8 cellular contexts compared by ENCODE assay signal in the genomic region with DNA sequence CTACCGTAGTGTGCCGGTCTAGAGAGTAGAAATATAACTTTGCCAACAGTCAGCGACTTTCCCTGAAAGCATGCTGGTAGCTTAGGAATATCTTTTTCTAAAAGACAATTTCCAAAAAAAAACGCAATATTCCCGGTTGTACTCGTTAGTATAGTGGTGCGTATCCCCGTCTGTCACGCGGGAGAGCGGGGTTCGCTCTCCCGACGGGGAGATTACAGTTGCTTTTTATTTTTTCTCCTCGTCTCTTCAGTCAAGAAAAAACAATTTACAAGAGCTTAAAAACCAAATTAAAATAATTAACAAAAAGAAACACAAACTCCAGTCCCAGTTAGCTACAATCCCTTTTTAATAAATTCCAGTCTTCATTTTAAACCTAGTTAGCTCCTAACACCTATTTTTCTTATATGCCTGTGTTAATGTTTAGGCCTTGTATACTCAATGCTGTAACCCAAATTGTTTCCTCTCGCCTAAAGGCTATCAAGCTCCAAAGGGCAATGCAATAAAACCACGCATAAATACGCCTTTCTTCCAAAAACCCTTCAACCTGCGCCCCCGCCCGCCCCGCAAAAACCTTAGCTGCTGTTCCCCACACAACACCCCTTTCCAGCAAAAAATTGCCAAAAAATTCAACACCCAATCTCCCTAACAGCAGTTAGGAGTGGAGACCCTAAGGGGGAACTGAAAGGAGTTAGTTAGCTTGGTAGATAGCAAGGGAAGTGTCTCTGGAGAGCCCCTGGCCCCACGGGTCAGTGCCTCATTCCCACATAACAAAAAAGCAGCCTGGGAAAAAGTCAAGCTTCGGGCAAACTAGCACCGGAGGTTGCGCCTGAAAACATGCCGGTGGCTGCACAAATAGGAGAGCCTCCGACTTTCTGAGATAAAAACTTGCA. TPM values are rescaled to one million over a fixed set of nuclear protein-coding genes. Genes with fewer than 3 reads are reported as not detected.
A peak's percentile ranks its signal among the peaks of the same experiment; 100 is the strongest.
DNase-seq lines count a peak whose midpoint lies in the region; ATAC-seq and TF ChIP-seq lines count a peak whose summit lies in the region.

No MANE protein-coding gene starts in this region.

- DNase-seq in mammary epithelial cell (no peak), mesendoderm (peak; percentile 50), psoas muscle (no peak)

- TF ChIP-seq CTCF in mammary epithelial cell (conservative IDR thresholded peaks at IDR 0.05 in 1 of 2, IDR thresholded peaks at IDR 0.05 in 1 of 2; ENCODE audit: extremely low read depth in 1 of 2, insufficient read depth in 1 of 2, low read depth in 1 of 2, low read length in 2 of 2) (no peak), psoas muscle (IDR thresholded peaks at IDR 0.05) (no peak)

- no peak overlapping the region for H2AK5ac ChIP-seq in mesendoderm (ENCODE audit: low read length)

- ATAC-seq in psoas muscle (no peak), HG03045 (IDR thresholded peaks at IDR 0.05; ENCODE audit: unreplicated experiment) (no peak), GM19463 (IDR thresholded peaks at IDR 0.05; ENCODE audit: unreplicated experiment) (no peak), GM19035 (IDR thresholded peaks at IDR 0.05; ENCODE audit: unreplicated experiment) (no peak)

- H2BK5ac ChIP-seq in mesendoderm (ENCODE audit: low read length), result no peak overlapping the region

- CTCF ChIA-PET in mammary epithelial cell (lab: Charles Lee; ENCODE audit: low non-redundant PET), result no interaction called here

- H3K27ac ChIP-seq in ACC112 (ENCODE audit: low read depth, low read length) (no peak overlapping the region), HUES6 (ENCODE audit: low read depth, low read length) (no peak overlapping the region), mammary epithelial cell (ENCODE audit: insufficient read depth, low read depth, low read length) (no peak overlapping the region), mesendoderm (ENCODE audit: low read depth, low read length) (no peak overlapping the region), psoas muscle (no peak overlapping the region)

- H3K4me2 ChIP-seq in mammary epithelial cell (ENCODE audit: insufficient read depth, low read depth, low read length), result peak overlapping the region; percentile 81
- H3K4me2 ChIP-seq in mesendoderm (ENCODE audit: low read length), result peak overlapping the region; percentile 52

- no TSS peak for BruUV-seq in mammary epithelial cell (replicated peaks; lab: Mats Ljungman, UMichigan)

- H3K27me3 ChIP-seq in ACC112 (ENCODE audit: insufficient read depth, low read length) (no peaks in the 10 kb centered on the region), HUES6 (ENCODE audit: control insufficient read depth, insufficient read depth, low read length) (peaks cover 15% of the 10 kb centered on the region), mammary epithelial cell (ENCODE audit: insufficient read depth, low read length) (no peaks in the 10 kb centered on the region), mesendoderm (ENCODE audit: insufficient read depth, low read length, poor library complexity) (no peaks in the 10 kb centered on the region), psoas muscle (ENCODE audit: insufficient read depth in 3 of 3, low read length in 2 of 3) (peaks cover 0 to 20% (median 0%) of the 10 kb centered on the region in 3 donors)

- H3K9ac ChIP-seq in HUES6 (ENCODE audit: low read length), result no peak overlapping the region
- H3K9ac ChIP-seq in mammary epithelial cell (ENCODE audit: insufficient read depth, low read length), result no peak overlapping the region
- H3K9ac ChIP-seq in mesendoderm (ENCODE audit: low read length), result peak overlapping the region; percentile 46

- H3K9me3 ChIP-seq in HUES6 (ENCODE audit: control insufficient read depth, insufficient read depth, low read depth, low read length), result 0 out of 2 replicates have a peak, but pooled peaks cover 4% of the 10 kb centered on the region
- no peaks in the 10 kb centered on the region for H3K9me3 ChIP-seq in mammary epithelial cell (replicated peaks; ENCODE audit: insufficient read depth, low read length)
- H3K9me3 ChIP-seq in psoas muscle, result no peaks in the 10 kb centered on the region

- no peak overlapping the region for H2BK120ac ChIP-seq in mesendoderm (ENCODE audit: low read depth, low read length)

- no peaks in the 10 kb centered on the region for H4K20me1 ChIP-seq in mammary epithelial cell (ENCODE audit: insufficient read depth, low read length)

- H3K4me3 ChIP-seq in ACC112 (ENCODE audit: low read depth, low read length), result peak overlapping the region; percentile 76
- peak overlapping the region; percentile 71 for H3K4me3 ChIP-seq in HUES6 (ENCODE audit: low read depth, low read length)
- H3K4me3 ChIP-seq in mammary epithelial cell (replicated peaks in 1 of 3; ENCODE audit: insufficient read depth in 1 of 3, low read depth in 2 of 3, low read length in 3 of 3), result no peak overlapping the region
- H3K4me3 ChIP-seq in mesendoderm (ENCODE audit: low read length), result peak overlapping the region; percentile 19
- H3K4me3 ChIP-seq in psoas muscle, result no peak overlapping the region

- in situ Hi-C loops in mammary epithelial cell (cut with MboI; ENCODE audit: low sequenced_read_pairs in 2 of 2), result loop anchor here in 1 of 2 donors (25.0 kb wide), 1 partner anchor 205 kb away; a partner anchor contains a TSS

- H3K4me1 ChIP-seq in ACC112 (ENCODE audit: control insufficient read depth, insufficient read depth, low read length, unreplicated experiment), result peaks cover 14% of the 10 kb centered on the region
- H3K4me1 ChIP-seq in HUES6 (ENCODE audit: control insufficient read depth, insufficient read depth, low read length), result peaks cover 4% of the 10 kb centered on the region
- H3K4me1 ChIP-seq in mammary epithelial cell (ENCODE audit: insufficient read depth, low read length), result peaks cover 3% of the 10 kb centered on the region
- no peaks in the 10 kb centered on the region for H3K4me1 ChIP-seq in mesendoderm (ENCODE audit: control insufficient read depth, low read depth, low read length)
- no peaks in the 10 kb centered on the region for H3K4me1 ChIP-seq in psoas muscle

- no peak overlapping the region for H3K23ac ChIP-seq in mesendoderm (ENCODE audit: low read length)

- H3K79me2 ChIP-seq in ACC112 (ENCODE audit: control insufficient read depth, insufficient read depth, low read length, unreplicated experiment) (no peaks in the 10 kb centered on the region), mammary epithelial cell (ENCODE audit: insufficient read depth, low read length) (no peaks in the 10 kb centered on the region), mesendoderm (ENCODE audit: control insufficient read depth, insufficient read depth, low read length) (no peaks in the 10 kb centered on the region)

- H2AFZ ChIP-seq in ACC112 (ENCODE audit: low read length, unreplicated experiment) (peak overlapping the region; percentile 98), mammary epithelial cell (ENCODE audit: low read depth, low read length) (no peak overlapping the region)

- peak overlapping the region; percentile 39 for H3K56ac ChIP-seq in mesendoderm (ENCODE audit: low read length)

- no peak overlapping the region for H3K18ac ChIP-seq in mesendoderm (ENCODE audit: low read length)

- no peaks in the 10 kb centered on the region for H3K36me3 ChIP-seq in ACC112 (ENCODE audit: insufficient read depth, low read length)
- H3K36me3 ChIP-seq in HUES6 (ENCODE audit: control insufficient read depth, insufficient read depth, low read length), result no peaks in the 10 kb centered on the region
- H3K36me3 ChIP-seq in mammary epithelial cell (ENCODE audit: insufficient read depth, low read length), result no peaks in the 10 kb centered on the region
- no peaks in the 10 kb centered on the region for H3K36me3 ChIP-seq in mesendoderm (ENCODE audit: control insufficient read depth, insufficient read depth, low read length)
- H3K36me3 ChIP-seq in psoas muscle (ENCODE audit: insufficient read depth in 1 of 2, low read depth in 1 of 2), result no peaks in the 10 kb centered on the region

- no peak overlapping the region for H3K4ac ChIP-seq in mesendoderm (ENCODE audit: low read depth, low read length)

- WGBS in mammary epithelial cell (ENCODE audit: low coverage, missing lambda C conversion rate), result 75% methylated on average over 27 of the region's 28 CpGs
- WGBS in mesendoderm (ENCODE audit: extremely low coverage, insufficient coverage, low lambda C conversion rate), result no CpG with 5 or more reads among the region's 28 CpGs
- WGBS in psoas muscle, 3 donors, result 72 to 76% (median 74%) methylated on average over 28 of the region's 28 CpGs

- peak overlapping the region; percentile 56 for H4K5ac ChIP-seq in mesendoderm (ENCODE audit: low read length)

- H2BK15ac ChIP-seq in mesendoderm (replicated peaks; ENCODE audit: low read depth), result no peak overlapping the region

- intact Hi-C loops in mammary epithelial cell (cut with micrococcal nuclease) (loop anchor here (1.0 to 10.0 kb wide), 5 partner anchors 7 to 213 kb away; a partner anchor contains a TSS), psoas muscle (cut with DNase I) (no loop called here)

- dilution Hi-C loops in mammary epithelial cell (cut with HindIII; ENCODE audit: low sequenced_read_pairs), result no loop called here

- no peaks in the 10 kb centered on the region for H3K79me1 ChIP-seq in mesendoderm (ENCODE audit: low read length)

- no peak overlapping the region for H4K8ac ChIP-seq in mesendoderm (ENCODE audit: low read depth, low read length)

RNA-seq across cellular contexts. Expression of a gene that starts 7.9 kb away (rescaled TPM):
- total RNA-seq in mammary epithelial cell (under 1 TPM; 0.33 to 0.82 TPM), psoas muscle (10 to 100 TPM in 1 of 4 donors, 1 to 10 TPM in 2, under 1 TPM in 1; 0.49 to 37.7 (median 5.7) TPM)
- polyA plus RNA-seq in mammary epithelial cell (0.79 TPM), psoas muscle (under 1 TPM; 0.32 to 0.98 (median 0.85) TPM)
- polyA minus RNA-seq in mammary epithelial cell, result not detected
- not detected for polyA plus RNA-seq in mesendoderm (2013, experiment 1 of 2)
- not detected for polyA plus RNA-seq in mesendoderm (2013, experiment 2 of 2)

RNA-seq across cellular contexts. Expression of a gene that starts 17.4 kb away (rescaled TPM):
- not detected for total RNA-seq in mammary epithelial cell
- polyA plus RNA-seq in mammary epithelial cell, result not detected
- polyA minus RNA-seq in mammary epithelial cell, result not detected
- not detected for polyA plus RNA-seq in mesendoderm (2013, experiment 1 of 2)
- not detected for polyA plus RNA-seq in mesendoderm (2013, experiment 2 of 2)
- 10 to 100 TPM in 1 of 4 donors, 1 to 10 TPM in 3; 1.8 to 11.4 (median 8.1) TPM for total RNA-seq in psoas muscle
- 1 to 10 TPM; 1.8 to 4.7 (median 2.1) TPM for polyA plus RNA-seq in psoas muscle

RNA-seq across cellular contexts. Expression of a gene that starts 27.0 kb away (rescaled TPM):
- total RNA-seq in mammary epithelial cell (not detected), psoas muscle (10 to 100 TPM in 1 of 4 donors, 1 to 10 TPM in 3; 6.6 to 11.6 (median 7.3) TPM)
- polyA plus RNA-seq in mammary epithelial cell (0.08 TPM), psoas muscle (1 to 10 TPM; 1.1 to 2.5 (median 1.2) TPM)
- not detected for polyA minus RNA-seq in mammary epithelial cell
- polyA plus RNA-seq in mesendoderm (2013, experiment 1 of 2), result 0.62 TPM
- 0.50 TPM for polyA plus RNA-seq in mesendoderm (2013, experiment 2 of 2)

Comparison
In these comparisons a context has a peak if more than half of its experiments do, and no peak if none do; other contexts are left out.
1. H3K4me3 ChIP-seq: peak in ACC112 (single experiment), HUES6 (single experiment) and mesendoderm (single experiment); none in mammary epithelial cell (0 of 3) and psoas muscle (single experiment).
2. RNA of a gene that starts 27.0 kb away (total RNA-seq): 6.6 to 11.6 TPM in psoas muscle; not detected in mammary epithelial cell; every median in the first group is over 4 times any median in the second.